In genomic region chr7:50594734-50595537, GRCh38 we compare ENCODE assay signal across 10 cellular contexts. TPM values are rescaled to one million over a fixed set of nuclear protein-coding genes. Genes with fewer than 3 reads are reported as not detected.
DNase-seq lines count a peak whose midpoint lies in the region; ATAC-seq and TF ChIP-seq lines count a peak whose summit lies in the region.
"Had no signal": no experiment of that assay in that cellular context is flagged by ENCODE, and none has a peak within 500 bp of the region (broad histone marks: within the 10 kb centered on the region; RNA-seq: fewer than 3 reads in every experiment).

No MANE protein-coding gene starts in this region.

- H3K36me3 Mint-ChIP-seq in chondrocyte (ENCODE audit: low read depth) = peaks cover 45% of the 10 kb centered on the region

- TF ChIP-seq CTCF in chondrocyte (IDR thresholded peaks at IDR 0.05) = no peak
- no peak for TF ChIP-seq CTCF in left lung (IDR thresholded peaks at IDR 0.05)

- H3K36me3 ChIP-seq in left lung = peaks cover 0 to 67% of the 10 kb centered on the region in 2 donors

- ATAC-seq in GM18867 (IDR thresholded peaks at IDR 0.05; ENCODE audit: unreplicated experiment) (peak; percentile 49), GM21515 (IDR thresholded peaks at IDR 0.05; ENCODE audit: unreplicated experiment) (peak; percentile 44), HG03342 (IDR thresholded peaks at IDR 0.05; ENCODE audit: unreplicated experiment) (peak; percentile 34), left lung (no peak)

- peak overlapping the region; percentile 71 for H3K27ac Mint-ChIP-seq in chondrocyte (ENCODE audit: unreplicated experiment)

- H3K9me3 Mint-ChIP-seq in chondrocyte (ENCODE audit: low read depth) = no peaks in the 10 kb centered on the region

- H3K27me3 Mint-ChIP-seq in chondrocyte (ENCODE audit: low read depth) = no peaks in the 10 kb centered on the region

- intact Hi-C loops in left lung (cut with DNase I) = no loop called here

- no peak overlapping the region for H3K4me3 ChIP-seq in left lung
- H3K4me3 ChIP-seq: coronary artery had no signal

- no peaks in the 10 kb centered on the region for H3K27me3 ChIP-seq in left lung

- H3K4me1 Mint-ChIP-seq in chondrocyte (ENCODE audit: low read depth) = no peaks in the 10 kb centered on the region

- no peak overlapping the region for H3K4me3 Mint-ChIP-seq in chondrocyte (ENCODE audit: unreplicated experiment)

- no peaks in the 10 kb centered on the region for H3K9me3 ChIP-seq in left lung

- H3K4me1 ChIP-seq in left lung = no peaks in the 10 kb centered on the region

- DNase-seq in chondrocyte (ENCODE audit: low spot score) = no peak
- DNase-seq in SHP77 treated with DMSO at 0.1 percent for 48 hours (lab: John Stamatoyannopoulos, UW) = no peak
- DNase-seq in dermis blood vessel endothelial cell = no peak
- DNase-seq in left lung = no peak
- DNase-seq in nucleus accumbens (lab: John Stamatoyannopoulos, UW) = no peak

- no peak overlapping the region for H3K27ac ChIP-seq in left lung
- H3K27ac ChIP-seq: coronary artery had no signal

RNA-seq across cellular contexts. Expression of gene DDC, which starts 29.7 kb away (rescaled TPM):
- total RNA-seq in chondrocyte (not detected in 3 replicates), dermis blood vessel endothelial cell (0.17 TPM in 1 of 2 replicates, not detected in the other), left lung (1 to 10 TPM in 1 of 2 donors, under 1 TPM in 1; 0.90 to 1.2 TPM)
- total RNA-seq: T-helper 1 cell treated with Interleukin-12 subunit alpha and Interleukin-12 subunit beta and Interleukin-4 antibody, amounts not matched to agents 30 ng/mL and 1 ng/mL, for 36 hours had no signal
